In the genomic region with DNA sequence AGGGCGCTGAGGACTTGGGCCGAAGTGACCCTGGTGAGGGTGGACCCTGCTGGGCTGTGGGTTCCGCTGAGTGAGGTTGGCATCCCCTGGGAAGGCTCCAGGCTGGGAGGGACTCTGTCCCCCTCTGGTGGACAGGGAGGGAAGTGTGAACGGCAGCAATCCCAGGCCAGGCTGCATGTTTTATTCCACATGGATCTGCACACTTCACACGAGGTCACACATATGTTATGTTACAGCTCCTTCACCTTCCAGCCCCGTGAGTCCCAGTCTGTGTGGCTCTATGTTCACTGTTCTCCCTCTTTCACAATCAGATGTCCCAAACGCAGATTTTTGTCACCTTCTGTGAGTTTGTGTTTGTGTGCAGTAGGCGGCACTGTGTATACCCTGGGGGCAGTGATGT, we compare ENCODE assay signal across 9 cellular contexts. TPM values are rescaled to one million over a fixed set of nuclear protein-coding genes. Genes with fewer than 3 reads are reported as not detected.
"Had no signal": no experiment of that assay in that cellular context is flagged by ENCODE, and none has a peak within 500 bp of the region (broad histone marks: within the 10 kb centered on the region; RNA-seq: fewer than 3 reads in every experiment).

No MANE protein-coding gene starts in this region.

RNA-seq across cellular contexts. Expression of gene PSG8, which starts 1.8 kb away (rescaled TPM):
- total RNA-seq: activated T-helper 1 cell treated with anti-CD3 and anti-CD28 coated beads, Interleukin-12 subunit alpha, Interleukin-12 subunit beta, Interleukin-2, Interleukin-4 antibody, amounts not matched to agents 30 ng/mL and 10 ng/mL and 1 ng/mL, durations not matched to agents 14 hours and 24 hours and 36 hours; ascending aorta; posterior vena cava; right atrium auricular region; smooth muscle cell; thyroid gland had no signal
- polyA plus RNA-seq: esophagus, immature natural killer cell, smooth muscle cell had no signal

RNA-seq across cellular contexts. Expression of gene PSG3, which starts 27.0 kb away (rescaled TPM):
- total RNA-seq: activated T-helper 1 cell treated with anti-CD3 and anti-CD28 coated beads, Interleukin-12 subunit alpha, Interleukin-12 subunit beta, Interleukin-2, Interleukin-4 antibody, amounts not matched to agents 30 ng/mL and 10 ng/mL and 1 ng/mL, durations not matched to agents 14 hours and 24 hours and 36 hours; ascending aorta; lung microvascular endothelial cell; posterior vena cava; right atrium auricular region; smooth muscle cell; thyroid gland had no signal
- polyA plus RNA-seq: esophagus, immature natural killer cell, smooth muscle cell had no signal
